Comparison of ENCODE assay signal across 12 cellular contexts in genomic region chr5:159849437-159850191, GRCh38.
DNase-seq lines count a peak whose midpoint lies in the region; ATAC-seq, FAIRE-seq and TF ChIP-seq lines count a peak whose summit lies in the region.
"Had no signal": no experiment of that assay in that cellular context is flagged by ENCODE, and none has a peak within 500 bp of the region (broad histone marks: within the 10 kb centered on the region; RNA-seq: fewer than 3 reads in every experiment).

No MANE protein-coding gene starts in this region.

- no peak overlapping the region for H3K4me2 ChIP-seq in K562 (ENCODE audit: insufficient read depth, low read length)

- no peaks in the 10 kb centered on the region for H3K9me3 ChIP-seq in K562 (replicated peaks; ENCODE audit: control insufficient read depth, insufficient read depth, low read depth, low read length)
- no peaks in the 10 kb centered on the region for H3K9me3 ChIP-seq in effector memory CD4-positive, alpha-beta T cell (ENCODE audit: control insufficient read depth, low read length)

- H3K27ac ChIP-seq in K562 (ENCODE audit: extremely low read depth, low read depth, low read length) = no peak overlapping the region
- H3K27ac ChIP-seq in effector memory CD4-positive, alpha-beta T cell (ENCODE audit: insufficient read depth, low read length, poor library complexity, severe bottlenecking) = no peak overlapping the region

- ATAC-seq in K562 (no peak), HG03025 (IDR thresholded peaks at IDR 0.05; ENCODE audit: low FRiP score, unreplicated experiment) (no peak)
- ATAC-seq: left colon; stimulated activated naive CD8-positive, alpha-beta T cell treated with anti-CD3 and anti-CD28 coated beads, Interleukin-15, Interleukin-2, amounts not matched to agents 100 U/mL and 50 U/mL, for 24 hours had no signal

- TF ChIP-seq RAD21 in K562 (CRISPR knock-in tag; conservative IDR thresholded peaks at IDR 0.05 in 1 of 2, IDR thresholded peaks at IDR 0.05 in 1 of 2) = no peak

- H3K36me3 ChIP-seq in K562 (ENCODE audit: control insufficient read depth, insufficient read depth, low read length) = no peaks in the 10 kb centered on the region
- no peaks in the 10 kb centered on the region for H3K36me3 ChIP-seq in effector memory CD4-positive, alpha-beta T cell (ENCODE audit: control insufficient read depth, insufficient read depth, low read length)

- H3K9me1 ChIP-seq in K562 (ENCODE audit: control insufficient read depth, insufficient read depth, low read length) = no peaks in the 10 kb centered on the region

- H3K79me2 ChIP-seq in K562 (ENCODE audit: control insufficient read depth, insufficient read depth, low read length) = no peaks in the 10 kb centered on the region

- peaks cover 0 to 5% of the 10 kb centered on the region in 2 experiments; a peak in 1 of 5 replicates for H3K27me3 ChIP-seq in K562 (ENCODE audit: control insufficient read depth in 2 of 2, insufficient read depth in 2 of 2, low read length in 2 of 2)
- H3K27me3 ChIP-seq in effector memory CD4-positive, alpha-beta T cell (replicated peaks; ENCODE audit: control insufficient read depth, insufficient read depth, low read length, poor library complexity, severe bottlenecking) = no peaks in the 10 kb centered on the region

- 3% methylated on average over 4 of the region's 4 CpGs for WGBS in K562 (ENCODE audit: insufficient coverage, low coverage, missing lambda C conversion rate)

- POLR2A ChIA-PET in K562 (lab: Yijun Ruan, JAX) = interaction anchor here (0.6 kb wide), 2 partner anchors 90 to 771 kb away, joined by 3 to 4 read pairs; no protein-coding TSS in a partner anchor

- in situ Hi-C loops in K562 (cut with MboI) (no loop called here), KBM-7 (cut with MboI; ENCODE audit: low pct_unique_long_range_greater_than_20kb, low sequenced_read_pairs) (no loop called here)

- H3K4me3 ChIP-seq in K562 = no peak overlapping the region
- no peak overlapping the region for H3K4me3 ChIP-seq in effector memory CD4-positive, alpha-beta T cell (ENCODE audit: insufficient read depth, low read depth, low read length, poor library complexity, severe bottlenecking)

- TF ChIP-seq POLR2A in K562 (conservative IDR thresholded peaks at IDR 0.05) = no peak

- peak; percentile 66 for DNase-seq in AG08396 (ENCODE audit: low spot score)
- peak; percentile 32 for DNase-seq in HK-2 (ENCODE audit: unreplicated experiment)
- no peak for DNase-seq in K562 (ENCODE audit: extremely low read depth in 1 of 4, low spot score in 3 of 4)
- peak; percentile 92 for DNase-seq in kidney tubule cell (ENCODE audit: low spot score)
- no peak for DNase-seq in effector memory CD4-positive, alpha-beta T cell
- no peak for DNase-seq in cortex of kidney (lab: John Stamatoyannopoulos, UW)
- no peak for DNase-seq in KBM-7
- DNase-seq: CD4-positive, alpha-beta memory T cell; left colon; NCI-H2029 treated with DMSO at 0.1 percent for 48 hours; stimulated activated naive CD8-positive, alpha-beta T cell treated with anti-CD3 and anti-CD28 coated beads, Interleukin-15, Interleukin-2, amounts not matched to agents 100 U/mL and 50 U/mL, for 24 hours had no signal

- no peak for TF ChIP-seq CTCF in K562 (IDR thresholded peaks at IDR 0.05 in 2 of 3, conservative IDR thresholded peaks at IDR 0.05 in 1 of 3; ENCODE audit: insufficient read depth in 2 of 3, low read depth in 1 of 3, low read length in 3 of 3)

- H4K20me1 ChIP-seq in K562 (replicated peaks; ENCODE audit: control insufficient read depth, insufficient read depth, low read length) = no peaks in the 10 kb centered on the region; the same call in 1 of the 2 replicates

- no peaks in the 10 kb centered on the region for H3K4me1 ChIP-seq in K562 (replicated peaks in 1 of 2; ENCODE audit: control insufficient read depth in 2 of 2, insufficient read depth in 2 of 2, low read length in 2 of 2)
- no peaks in the 10 kb centered on the region for H3K4me1 ChIP-seq in effector memory CD4-positive, alpha-beta T cell (ENCODE audit: control insufficient read depth, insufficient read depth, low read length, poor library complexity, severe bottlenecking)

- intact Hi-C loops in K562 (cut with micrococcal nuclease) = no loop called here

- CTCF ChIA-PET in K562 (lab: Yijun Ruan, JAX; ENCODE audit: low intra/inter-chr PET ratio) = no interaction called here

- H3K9ac ChIP-seq in K562 (ENCODE audit: insufficient read depth in 1 of 2, low read depth in 2 of 2, low read length in 2 of 2) = no peak overlapping the region

- H2AFZ ChIP-seq in K562 (ENCODE audit: low read depth, low read length) = no peak overlapping the region

- no peak for TF ChIP-seq EP300 in K562 (IDR thresholded peaks at IDR 0.05; ENCODE audit: low read length)

- FAIRE-seq in K562 (lab: Jason Lieb, UNC) = no peak

- BruUV-seq in K562 (replicated peaks; lab: Mats Ljungman, UMichigan) = no TSS peak

TF ChIP-seq in K562, 482 proteins besides CTCF, POLR2A, EP300 and RAD21:
- TF ChIP-seq ZNF766 (CRISPR knock-in tag; conservative IDR thresholded peaks at IDR 0.05) = peak; percentile 57; the same call in 1 of the 2 replicates
- no peak for TF ChIP-seq ILK (tag; IDR thresholded peaks at IDR 0.05; ENCODE audit: borderline replicate concordance, low read depth)
- peak; percentile 33 for TF ChIP-seq RBM25 (IDR thresholded peaks at IDR 0.05; ENCODE audit: low read depth, low read length, severe bottlenecking)
- TF ChIP-seq ZC3H11A (IDR thresholded peaks at IDR 0.05; ENCODE audit: low read depth, low read length) = no peak
- TF ChIP-seq TEAD2 (tag; IDR thresholded peaks at IDR 0.05) = no peak
- TF ChIP-seq ZC3H8 (IDR thresholded peaks at IDR 0.05) = no peak
- TF ChIP-seq THAP7 (CRISPR knock-in tag; IDR thresholded peaks at IDR 0.05) = no peak
- TF ChIP-seq TAL1 (IDR thresholded peaks at IDR 0.05) = no peak

Comparison
In these comparisons a context has a peak if more than half of its experiments do, and no peak if none do; other contexts are left out.
1. DNase-seq: peak in AG08396 (single experiment), HK-2 (single experiment) and kidney tubule cell (single experiment); none in K562 (0 of 4), effector memory CD4-positive, alpha-beta T cell (0 of 3), cortex of kidney (single experiment) and KBM-7 (single experiment).